ENCODE assay signal across 8 cellular contexts in the genomic region with DNA sequence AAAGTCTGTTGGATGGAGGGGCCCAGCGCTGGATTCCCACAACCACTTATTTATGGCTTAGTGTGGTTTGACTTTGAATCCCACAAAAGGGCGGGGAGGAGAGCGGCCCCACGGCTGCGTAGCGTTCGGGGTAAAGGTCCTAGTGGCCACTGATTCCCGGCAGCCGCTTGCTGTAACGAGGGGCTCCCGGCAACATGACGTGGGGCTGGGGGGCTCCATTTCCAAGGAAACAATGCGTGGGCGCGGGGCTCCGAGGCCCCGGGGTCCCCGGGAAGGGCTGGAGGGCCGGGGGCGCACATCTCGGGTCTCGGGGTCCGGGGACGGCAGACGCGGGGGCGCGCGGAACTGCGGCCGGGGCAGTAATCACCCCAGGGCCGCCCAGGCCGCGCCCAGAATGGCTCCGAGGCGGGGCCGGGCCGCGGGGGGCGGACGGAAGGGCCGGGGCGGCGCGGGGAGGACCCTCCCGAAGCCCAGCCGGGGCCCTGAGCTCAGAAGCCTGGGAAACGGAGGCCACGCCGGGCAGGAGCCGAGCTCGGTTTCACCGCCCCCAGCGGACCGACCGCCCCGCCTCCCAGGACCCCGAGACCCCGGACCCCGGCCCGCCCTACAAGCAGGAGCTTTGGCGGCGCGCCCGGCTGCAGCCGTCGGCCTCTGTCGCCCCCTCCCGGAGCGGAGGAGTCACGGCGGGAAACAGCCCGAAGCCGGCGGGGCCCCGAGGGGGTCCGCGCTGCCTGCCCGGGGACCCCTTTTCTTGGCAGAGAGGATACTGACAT. TPM values are rescaled to one million over a fixed set of nuclear protein-coding genes. Genes with fewer than 3 reads are reported as not detected.
DNase-seq lines count a peak whose midpoint lies in the region; ATAC-seq and TF ChIP-seq lines count a peak whose summit lies in the region.

No MANE protein-coding gene starts in this region.

- peak; percentile 85 for ATAC-seq in HG03045 (IDR thresholded peaks at IDR 0.05; ENCODE audit: unreplicated experiment)

- no peak overlapping the region for H3K23ac ChIP-seq in mesenchymal stem cell (ENCODE audit: low read length in 2 of 2)

- no peak overlapping the region for H3K14ac ChIP-seq in mesenchymal stem cell (ENCODE audit: low read length in 2 of 2)

- no peaks in the 10 kb centered on the region for H3K9me3 ChIP-seq in effector memory CD4-positive, alpha-beta T cell (ENCODE audit: control insufficient read depth, low read length)
- no peaks in the 10 kb centered on the region for H3K9me3 ChIP-seq in mesenchymal stem cell (ENCODE audit: control insufficient read depth, low read length)

- peak overlapping the region; percentile 99 for H2BK15ac ChIP-seq in mesenchymal stem cell (ENCODE audit: low read depth, poor library complexity, severe bottlenecking)

- peak overlapping the region; percentile 65 to 98 for H2BK12ac ChIP-seq in mesenchymal stem cell (ENCODE audit: low read length in 2 of 2)

- H3K9ac ChIP-seq in mesenchymal stem cell (ENCODE audit: low read length) = peak overlapping the region; percentile 93

- peak overlapping the region; percentile 99 for H4K8ac ChIP-seq in mesenchymal stem cell (ENCODE audit: low read length)

- peak overlapping the region; percentile 95 for H4K91ac ChIP-seq in mesenchymal stem cell (ENCODE audit: low read length)

- H3K4me2 ChIP-seq in mesenchymal stem cell (ENCODE audit: low read length, poor library complexity, severe bottlenecking) = peak overlapping the region; percentile 57

- H3K18ac ChIP-seq in mesenchymal stem cell (ENCODE audit: low read depth in 1 of 2, low read length in 2 of 2) = peak overlapping the region; percentile 82 to 95

- peak overlapping the region; percentile 85 to 100 for H3K4ac ChIP-seq in mesenchymal stem cell (ENCODE audit: low read depth in 1 of 2, low read length in 2 of 2)

- no peaks in the 10 kb centered on the region for H3K27me3 ChIP-seq in effector memory CD4-positive, alpha-beta T cell (replicated peaks; ENCODE audit: control insufficient read depth, insufficient read depth, low read length, poor library complexity, severe bottlenecking)
- no peaks in the 10 kb centered on the region for H3K27me3 ChIP-seq in mesenchymal stem cell (ENCODE audit: control insufficient read depth in 1 of 2, insufficient read depth in 1 of 2, low read length in 2 of 2)

- H3K79me1 ChIP-seq in mesenchymal stem cell (replicated peaks; ENCODE audit: low read length, poor library complexity, severe bottlenecking) = no peaks in the 10 kb centered on the region

- peak; percentile 89 for DNase-seq in AG08395 (ENCODE audit: low spot score)
- DNase-seq in NCI-H510A treated with DMSO at 0.1 percent for 48 hours (lab: John Stamatoyannopoulos, UW) = peak; percentile 47
- DNase-seq in activated CD8-positive, alpha-beta memory T cell treated with anti-CD3 and anti-CD28 coated beads for 1 hour (ENCODE audit: extremely low read depth in 1 of 2, low read depth in 1 of 2) = peak; percentile 38 to 72
- DNase-seq in effector memory CD4-positive, alpha-beta T cell = peak; percentile 40 to 51 (median 51)
- DNase-seq in mesenchymal stem cell = peak; percentile 90
- peak; percentile 55 for DNase-seq in stimulated activated CD8-positive, alpha-beta memory T cell treated with anti-CD3 and anti-CD28 coated beads, Interleukin-12 subunit alpha, Interleukin-12 subunit beta, amount 100 ng/mL, for 24 hours (ENCODE audit: extremely low read depth)

- H2AK5ac ChIP-seq in mesenchymal stem cell (ENCODE audit: low read length, severe bottlenecking) = no peak overlapping the region

- H2BK120ac ChIP-seq in mesenchymal stem cell (ENCODE audit: low read depth, low read length) = peak overlapping the region; percentile 99

- peaks cover 6% of the 10 kb centered on the region for H3K4me1 ChIP-seq in effector memory CD4-positive, alpha-beta T cell (ENCODE audit: control insufficient read depth, insufficient read depth, low read length, poor library complexity, severe bottlenecking)
- H3K4me1 ChIP-seq in mesenchymal stem cell (ENCODE audit: control insufficient read depth, insufficient read depth, low read depth, low read length) = peaks cover 34% of the 10 kb centered on the region

- H3K4me3 ChIP-seq in effector memory CD4-positive, alpha-beta T cell (ENCODE audit: insufficient read depth, low read depth, low read length, poor library complexity, severe bottlenecking) = peak overlapping the region; percentile 62
- peak overlapping the region; percentile 51 to 87 for H3K4me3 ChIP-seq in mesenchymal stem cell (ENCODE audit: insufficient read depth in 1 of 2, low read depth in 1 of 2, low read length in 2 of 2)

- WGBS in mesenchymal stem cell = under 1% methylated on average over 71 of the region's 79 CpGs

- H3K36me3 ChIP-seq in effector memory CD4-positive, alpha-beta T cell (ENCODE audit: control insufficient read depth, insufficient read depth, low read length) = no peaks in the 10 kb centered on the region
- no peaks in the 10 kb centered on the region for H3K36me3 ChIP-seq in mesenchymal stem cell (ENCODE audit: control insufficient read depth in 1 of 2, insufficient read depth in 2 of 2, low read depth in 1 of 2, low read length in 2 of 2)

- H3K27ac ChIP-seq in effector memory CD4-positive, alpha-beta T cell (ENCODE audit: insufficient read depth, low read length, poor library complexity, severe bottlenecking) = peak overlapping the region; percentile 46
- H3K27ac ChIP-seq in mesenchymal stem cell (ENCODE audit: low read length, poor library complexity, severe bottlenecking) = peak overlapping the region; percentile 77

- peak; percentile 27 for TF ChIP-seq POLR2A in GM18526 (IDR thresholded peaks at IDR 0.05; ENCODE audit: extremely low read depth, insufficient read length)

- peak overlapping the region; percentile 36 for H2AFZ ChIP-seq in mesenchymal stem cell (ENCODE audit: low read depth, low read length)

- peak overlapping the region; percentile 91 for H2BK5ac ChIP-seq in mesenchymal stem cell (ENCODE audit: low read depth, low read length, poor library complexity, severe bottlenecking)

RNA-seq across cellular contexts. Expression of gene MLPH, which starts 11.9 kb away (rescaled TPM):
- 93.7 TPM for polyA plus RNA-seq in mesenchymal stem cell (2013, experiment 1 of 2)
- polyA plus RNA-seq in mesenchymal stem cell (2013, experiment 2 of 2) = 85.6 TPM

Comparison
In these comparisons a context has a peak if more than half of its experiments do, and no peak if none do; other contexts are left out.
1. Peak in every context shown above with its lines: DNase-seq, ATAC-seq, H3K4me3 ChIP-seq and H3K27ac ChIP-seq.